28 cellular contexts compared by ENCODE assay signal in genomic region chr9:125440411-125440810, GRCh38.
DNase-seq lines count a peak whose midpoint lies in the region; ATAC-seq and FAIRE-seq lines count a peak whose summit lies in the region.
"Had no signal": no experiment of that assay in that cellular context is flagged by ENCODE, and none has a peak within 500 bp of the region (broad histone marks: within the 10 kb centered on the region; RNA-seq: fewer than 3 reads in every experiment).

No MANE protein-coding gene starts in this region.

- no peak overlapping the region for H2BK120ac ChIP-seq in neuronal stem cell (ENCODE audit: low read depth, low read length)

- H3K9me3 ChIP-seq in BLaER1 treated with 17β-estradiol and CSF1 and Interleukin-3, amounts not matched to agents 10 nM and 100 nM (replicated peaks in 1 of 11) = no peaks in the 10 kb centered on the region
- H3K9me3 ChIP-seq in neuronal stem cell (replicated peaks in 1 of 2; ENCODE audit: control insufficient read depth in 2 of 2, insufficient read depth in 1 of 2, low read depth in 1 of 2, low read length in 2 of 2) = peaks cover 0 to 1% of the 10 kb centered on the region in 2 donors
- H3K9me3 ChIP-seq: adrenal gland, body of pancreas, heart left ventricle, MG63, sigmoid colon had no signal

- H4K8ac ChIP-seq in neuronal stem cell (ENCODE audit: low read depth, low read length) = no peak overlapping the region

- H3K27me3 ChIP-seq in BLaER1 treated with 17β-estradiol and CSF1 and Interleukin-3, amounts not matched to agents 10 nM and 100 nM = peaks cover 0 to 10% (median 7%) of the 10 kb centered on the region in 11 experiments; a peak in 5 of 22 replicates
- no peaks in the 10 kb centered on the region for H3K27me3 ChIP-seq in neuronal stem cell (ENCODE audit: control insufficient read depth in 3 of 3, insufficient read depth in 3 of 3, low read depth in 1 of 3, low read length in 3 of 3)
- H3K27me3 ChIP-seq: adrenal gland, body of pancreas, heart left ventricle, MG63, sigmoid colon had no signal

- WGBS in neuronal stem cell (ENCODE audit: extremely low coverage in 2 of 2, insufficient read length in 2 of 2, insufficient replicate concordance in 1 of 2), 2 donors = no CpG with 5 or more reads among the region's 14 CpGs

- DNase-seq in NCI-H1417 (lab: John Stamatoyannopoulos, UW) (peak; percentile 46 to 83 (median 50)), NCI-H1417 treated with DMSO at 0.1 percent for 48 hours (lab: John Stamatoyannopoulos, UW) (no peak), cerebellar cortex (ENCODE audit: low spot score) (peak; percentile 33), neuronal stem cell (ENCODE audit: low spot score) (no peak), urothelium cell line (ENCODE audit: low spot score) (no peak), T-helper 9 cell (no peak)
- DNase-seq: activated CD4-positive, alpha-beta T cell treated with anti-CD3 and anti-CD28 coated beads for 4 hours; activated naive CD4-positive, alpha-beta T cell treated with Interleukin-2 at 50 U/mL for 16 hours; activated T-cell treated with anti-CD3 and anti-CD28 coated beads, Interleukin-2, amount 50 U/mL, for 48 hours; COR-L47; DND-41; effector memory CD4-positive, alpha-beta T cell; H9; heart left ventricle; KBM-7; kidney glomerular epithelial cell; MG63; NCI-H1436; NCI-H2081 treated with DMSO at 0.1 percent for 48 hours; PC-3; sigmoid colon had no signal

- no peak overlapping the region for H2AFZ ChIP-seq in neuronal stem cell (ENCODE audit: low read length)

- no peak overlapping the region for H2BK5ac ChIP-seq in neuronal stem cell (ENCODE audit: low read length)

- H2BK12ac ChIP-seq in neuronal stem cell (ENCODE audit: low read length) = no peak overlapping the region

- peaks cover 0 to 82% (median 48%) of the 10 kb centered on the region in 11 experiments; a peak in 20 of 22 replicates for H4K20me1 ChIP-seq in BLaER1 treated with 17β-estradiol and CSF1 and Interleukin-3, amounts not matched to agents 10 nM and 100 nM

- H2AK5ac ChIP-seq in neuronal stem cell (ENCODE audit: low read depth, low read length) = no peak overlapping the region

- FAIRE-seq in urothelium cell line (lab: Jason Lieb, UNC) = no peak
- FAIRE-seq: A204.1, GM19239 had no signal

- no peak overlapping the region for H3K27ac ChIP-seq in BLaER1 treated with 17β-estradiol and CSF1 and Interleukin-3, amounts not matched to agents 10 nM and 100 nM
- H3K27ac ChIP-seq in neuronal stem cell (replicated peaks; ENCODE audit: low read length) = no peak overlapping the region
- H3K27ac ChIP-seq: adrenal gland, body of pancreas, heart left ventricle, sigmoid colon had no signal

- no peak overlapping the region for H3K23ac ChIP-seq in neuronal stem cell (ENCODE audit: low read depth, low read length, poor library complexity)

- H3K14ac ChIP-seq in neuronal stem cell (ENCODE audit: low read length) = no peak overlapping the region

- no peak overlapping the region for H4K91ac ChIP-seq in neuronal stem cell (ENCODE audit: low read depth, low read length, poor library complexity)

- H3K9ac ChIP-seq in BLaER1 treated with 17β-estradiol and CSF1 and Interleukin-3, amounts not matched to agents 10 nM and 100 nM = no peak overlapping the region
- no peak overlapping the region for H3K9ac ChIP-seq in neuronal stem cell (ENCODE audit: low read depth, low read length, poor library complexity)

- peaks cover 24 to 87% (median 46%) of the 10 kb centered on the region in 11 experiments for H3K36me3 ChIP-seq in BLaER1 treated with 17β-estradiol and CSF1 and Interleukin-3, amounts not matched to agents 10 nM and 100 nM
- peaks cover 3 to 27% of the 10 kb centered on the region in 2 donors for H3K36me3 ChIP-seq in neuronal stem cell (replicated peaks in 1 of 2; ENCODE audit: control insufficient read depth in 2 of 2, insufficient read depth in 2 of 2, low read length in 2 of 2)
- H3K36me3 ChIP-seq: MG63 had no signal

- H3K4me2 ChIP-seq in BLaER1 treated with 17β-estradiol and CSF1 and Interleukin-3, amounts not matched to agents 10 nM and 100 nM = peak overlapping the region in 6 of 11 experiments; percentile 2 to 37 (median 28); a peak in 7 of 22 replicates
- H3K4me2 ChIP-seq in neuronal stem cell (ENCODE audit: insufficient read depth, low read length, poor library complexity, severe bottlenecking) = no peak overlapping the region

- no peak overlapping the region for H3K4ac ChIP-seq in neuronal stem cell (ENCODE audit: low read length)

- H2BK15ac ChIP-seq in neuronal stem cell (ENCODE audit: low read length) = no peak overlapping the region

- H3K4me3 ChIP-seq in BLaER1 treated with 17β-estradiol and CSF1 and Interleukin-3, amounts not matched to agents 10 nM and 100 nM = no peak overlapping the region
- no peak overlapping the region for H3K4me3 ChIP-seq in neuronal stem cell (ENCODE audit: low read length in 2 of 2)
- H3K4me3 ChIP-seq: adrenal gland, body of pancreas, heart left ventricle, MG63, sigmoid colon had no signal

- no peak for ATAC-seq in esophagus mucosa
- ATAC-seq: body of pancreas, heart left ventricle, PC-3, Right ventricle myocardium inferior had no signal

- H3K79me1 ChIP-seq in neuronal stem cell (ENCODE audit: low read depth, low read length) = no peaks in the 10 kb centered on the region

- H3K4me1 ChIP-seq in BLaER1 treated with 17β-estradiol and CSF1 and Interleukin-3, amounts not matched to agents 10 nM and 100 nM = peaks cover 0 to 24% (median 12%) of the 10 kb centered on the region in 10 experiments; a peak in 14 of 20 replicates
- peaks cover 6 to 17% of the 10 kb centered on the region in 2 donors for H3K4me1 ChIP-seq in neuronal stem cell (ENCODE audit: control insufficient read depth in 2 of 2, insufficient read depth in 1 of 2, low read depth in 1 of 2, low read length in 2 of 2)
- H3K4me1 ChIP-seq: adrenal gland, body of pancreas, heart left ventricle, sigmoid colon had no signal

- peak overlapping the region; percentile 29 for H3K18ac ChIP-seq in neuronal stem cell (ENCODE audit: low read length)

Comparison
In these comparisons a context has a peak if more than half of its experiments do, and no peak if none do; other contexts are left out.
1. DNase-seq: peak in NCI-H1417 (3 of 3) and cerebellar cortex (single experiment); none in NCI-H1417 treated with DMSO at 0.1 percent for 48 hours (single experiment), neuronal stem cell (single experiment), urothelium cell line (single experiment) and T-helper 9 cell (single experiment).